ENCODE assay signal across 1 cellular context in genomic region chr2:42978175-42978886, GRCh38.
TF ChIP-seq lines count a peak whose summit lies in the region.

No MANE protein-coding gene starts in this region.

TF ChIP-seq in HepG2, 621 proteins besides CTCF, POLR2A, EP300 and RAD21 (continued from another document and continues in another):
- TF ChIP-seq KIAA2018 (CRISPR knock-in tag; IDR thresholded peaks at IDR 0.05; ENCODE audit: borderline replicate concordance), result peak; percentile 29; the same call in 1 of the 2 replicates
- TF ChIP-seq SCMH1 (CRISPR knock-in tag; IDR thresholded peaks at IDR 0.05; ENCODE audit: borderline replicate concordance), result no peak
- no peak; the same call in 1 of the 2 replicates for TF ChIP-seq SSRP1 (CRISPR knock-in tag; IDR thresholded peaks at IDR 0.05)
- no peak for TF ChIP-seq AKNA (CRISPR knock-in tag; IDR thresholded peaks at IDR 0.05; ENCODE audit: borderline replicate concordance)
- TF ChIP-seq MXD3 (CRISPR knock-in tag; IDR thresholded peaks at IDR 0.05), result no peak; the same call in none of the 2 replicates
- TF ChIP-seq ZNF569 (CRISPR knock-in tag; IDR thresholded peaks at IDR 0.05; ENCODE audit: borderline replicate concordance), result no peak
- TF ChIP-seq HDAC1 (CRISPR knock-in tag; IDR thresholded peaks at IDR 0.05), result peak; percentile 98
- TF ChIP-seq ZNF639 (CRISPR knock-in tag; conservative IDR thresholded peaks at IDR 0.05), result no peak
- 0 out of 2 replicates have a peak, but pooled peaks have one; percentile 13 for TF ChIP-seq ZNF30 (CRISPR knock-in tag; IDR thresholded peaks at IDR 0.05)
- TF ChIP-seq ZNF572 (CRISPR knock-in tag; IDR thresholded peaks at IDR 0.05), result peak; percentile 52; the same call in 1 of the 2 replicates
- TF ChIP-seq CEBPG (CRISPR knock-in tag; IDR thresholded peaks at IDR 0.05), result peak; percentile 58; the same call in 1 of the 2 replicates
- TF ChIP-seq MYPOP (CRISPR knock-in tag; IDR thresholded peaks at IDR 0.05), result no peak
- TF ChIP-seq PTBP1 (IDR thresholded peaks at IDR 0.05; ENCODE audit: low read depth, low read length, poor library complexity, severe bottlenecking), result no peak
- peak; percentile 93; the same call in 1 of the 2 replicates for TF ChIP-seq ZNF383 (CRISPR knock-in tag; IDR thresholded peaks at IDR 0.05; ENCODE audit: borderline replicate concordance)
- 0 out of 2 replicates have a peak, but pooled peaks have one; percentile 28 for TF ChIP-seq ZMYM2 (CRISPR knock-in tag; IDR thresholded peaks at IDR 0.05)
- TF ChIP-seq NR1H2 (CRISPR knock-in tag; IDR thresholded peaks at IDR 0.05; ENCODE audit: borderline replicate concordance, low read depth), result no peak
- peak; percentile 98 for TF ChIP-seq HIC2 (CRISPR knock-in tag; IDR thresholded peaks at IDR 0.05; ENCODE audit: low read depth)
- peak; percentile 83; the same call in 1 of the 2 replicates for TF ChIP-seq TIGD3 (CRISPR knock-in tag; IDR thresholded peaks at IDR 0.05; ENCODE audit: borderline replicate concordance)
- no peak for TF ChIP-seq POLR2AphosphoS2 (IDR thresholded peaks at IDR 0.05; ENCODE audit: low read depth, low read length)
- peak; percentile 90 for TF ChIP-seq HNF4A (CRISPR knock-in tag; IDR thresholded peaks at IDR 0.05)
- no peak; the same call in 1 of the 2 replicates for TF ChIP-seq ZNF839 (CRISPR knock-in tag; IDR thresholded peaks at IDR 0.05; ENCODE audit: borderline replicate concordance)
- no peak; the same call in 1 of the 2 replicates for TF ChIP-seq LBX2 (CRISPR knock-in tag; IDR thresholded peaks at IDR 0.05; ENCODE audit: borderline replicate concordance)
- TF ChIP-seq TERF1 (CRISPR knock-in tag; IDR thresholded peaks at IDR 0.05), result no peak
- TF ChIP-seq FOXK2 (IDR thresholded peaks at IDR 0.05), result no peak
- no peak for TF ChIP-seq TCF7L2 (IDR thresholded peaks at IDR 0.05; ENCODE audit: low read depth, low read length)
- TF ChIP-seq ZNF292 (CRISPR knock-in tag; IDR thresholded peaks at IDR 0.05; ENCODE audit: borderline replicate concordance, low read depth), result peak; percentile 96
- TF ChIP-seq PITX1 (CRISPR knock-in tag; IDR thresholded peaks at IDR 0.05), result peak; percentile 99
- peak; percentile 92 for TF ChIP-seq GATA4 (IDR thresholded peaks at IDR 0.05; ENCODE audit: borderline replicate concordance, low read depth)
- TF ChIP-seq NR2F6 (IDR thresholded peaks at IDR 0.05), result peak; percentile 93
- peak; percentile 93 for TF ChIP-seq NR2F6 (CRISPR knock-in tag; IDR thresholded peaks at IDR 0.05)
- peak; percentile 60; the same call in 1 of the 2 replicates for TF ChIP-seq CENPT (CRISPR knock-in tag; IDR thresholded peaks at IDR 0.05; ENCODE audit: low read depth)
- peak; percentile 95 for TF ChIP-seq ZGPAT (CRISPR knock-in tag; IDR thresholded peaks at IDR 0.05)
- peak; percentile 55 for TF ChIP-seq SMC3 (IDR thresholded peaks at IDR 0.05; ENCODE audit: low read length)
- no peak for TF ChIP-seq ZZZ3 (CRISPR knock-in tag; IDR thresholded peaks at IDR 0.05; ENCODE audit: borderline replicate concordance)
- TF ChIP-seq AGO1 (IDR thresholded peaks at IDR 0.05; ENCODE audit: low read depth, low read length, poor library complexity, severe bottlenecking), result peak; percentile 59
